Comparison of ENCODE assay signal across 27 cellular contexts in the genomic region with DNA sequence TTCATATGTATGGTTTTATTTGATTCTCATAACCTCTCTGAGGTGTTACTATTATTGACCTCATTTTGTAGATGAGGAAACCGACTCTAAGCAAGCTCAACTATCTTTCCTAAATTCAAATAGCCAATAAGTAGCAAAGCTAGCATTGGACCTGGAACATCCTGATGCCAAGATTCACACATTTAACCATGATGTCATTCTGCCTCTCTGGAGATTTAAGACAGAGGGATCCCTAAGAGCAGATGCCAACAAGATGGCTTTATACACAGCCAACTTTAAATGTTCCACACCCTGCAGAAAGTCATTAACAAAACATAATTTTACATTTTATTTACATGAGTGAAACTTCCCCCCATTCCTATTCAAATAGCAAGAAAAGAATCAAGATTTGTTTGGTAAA.
"Had no signal": no experiment of that assay in that cellular context is flagged by ENCODE, and none has a peak within 500 bp of the region (broad histone marks: within the 10 kb centered on the region; RNA-seq: fewer than 3 reads in every experiment).

No MANE protein-coding gene starts in this region.

- DNase-seq: hypothalamus; immature natural killer cell; kidney; left colon; left lung; lower lobe of right lung; mammary epithelial cell; mesenchymal stem cell; naive B cell; nucleus accumbens; pancreas; posterior cingulate gyrus; psoas muscle; right lobe of liver; stimulated activated CD4-positive, alpha-beta T cell treated with anti-CD3 and anti-CD28 coated beads, Interleukin-1b, Interleukin-23, amount 100 ng/mL, for 48 hours; stimulated activated CD4-positive, alpha-beta T cell treated with anti-CD3 and anti-CD28 coated beads, Interleukin-2, amount 100 ng/mL, for 48 hours; stimulated activated CD4-positive, alpha-beta T cell treated with anti-CD3 and anti-CD28 coated beads, Interleukin-4, amount 100 ng/mL, for 4 hours; stimulated activated CD8-positive, alpha-beta memory T cell treated with anti-CD3 and anti-CD28 coated beads, Interleukin-4, amount 100 ng/mL, for 48 hours; stimulated activated naive B cell treated with anti-CD40 and anti-IgM and Interleukin-4, amounts not matched to agents 10 μg/mL and 1 μg/mL and 100 μg/mL, for 72 hours; stimulated activated naive CD8-positive, alpha-beta T cell treated with anti-CD3 and anti-CD28 coated beads, Interleukin-15, Interleukin-2, amounts not matched to agents 100 U/mL and 50 U/mL, for 24 hours; stomach; testis; thyroid gland; transverse colon; upper lobe of left lung had no signal

- H3K9me3 Mint-ChIP-seq: immature natural killer cell; naive B cell; nephron; neural crest cell; stimulated activated naive B cell treated with anti-CD40 and anti-IgM and Interleukin-4, amounts not matched to agents 10 μg/mL and 1 μg/mL and 100 μg/mL, for 72 hours had no signal

- H3K4me3 Mint-ChIP-seq: immature natural killer cell; naive B cell; nephron; neural crest cell; stimulated activated naive B cell treated with anti-CD40 and anti-IgM and Interleukin-4, amounts not matched to agents 10 μg/mL and 1 μg/mL and 100 μg/mL, for 72 hours had no signal

- H3K4me1 Mint-ChIP-seq: neural crest cell had no signal

- H3K27ac Mint-ChIP-seq: immature natural killer cell; naive B cell; nephron; stimulated activated naive B cell treated with anti-CD40 and anti-IgM and Interleukin-4, amounts not matched to agents 10 μg/mL and 1 μg/mL and 100 μg/mL, for 72 hours had no signal

- ATAC-seq: left colon; left lung; lower lobe of right lung; pancreas; psoas muscle; right lobe of liver; stimulated activated naive B cell treated with anti-CD40 and anti-IgM and Interleukin-4, amounts not matched to agents 10 μg/mL and 1 μg/mL and 100 μg/mL, for 72 hours; stimulated activated naive CD8-positive, alpha-beta T cell treated with anti-CD3 and anti-CD28 coated beads, Interleukin-15, Interleukin-2, amounts not matched to agents 100 U/mL and 50 U/mL, for 24 hours had no signal

- H3K27me3 Mint-ChIP-seq: naive B cell; stimulated activated naive B cell treated with anti-CD40 and anti-IgM and Interleukin-4, amounts not matched to agents 10 μg/mL and 1 μg/mL and 100 μg/mL, for 72 hours had no signal

- H3K36me3 Mint-ChIP-seq: immature natural killer cell; stimulated activated naive B cell treated with anti-CD40 and anti-IgM and Interleukin-4, amounts not matched to agents 10 μg/mL and 1 μg/mL and 100 μg/mL, for 72 hours had no signal
